ENCODE assay signal across 20 cellular contexts in the genomic region with DNA sequence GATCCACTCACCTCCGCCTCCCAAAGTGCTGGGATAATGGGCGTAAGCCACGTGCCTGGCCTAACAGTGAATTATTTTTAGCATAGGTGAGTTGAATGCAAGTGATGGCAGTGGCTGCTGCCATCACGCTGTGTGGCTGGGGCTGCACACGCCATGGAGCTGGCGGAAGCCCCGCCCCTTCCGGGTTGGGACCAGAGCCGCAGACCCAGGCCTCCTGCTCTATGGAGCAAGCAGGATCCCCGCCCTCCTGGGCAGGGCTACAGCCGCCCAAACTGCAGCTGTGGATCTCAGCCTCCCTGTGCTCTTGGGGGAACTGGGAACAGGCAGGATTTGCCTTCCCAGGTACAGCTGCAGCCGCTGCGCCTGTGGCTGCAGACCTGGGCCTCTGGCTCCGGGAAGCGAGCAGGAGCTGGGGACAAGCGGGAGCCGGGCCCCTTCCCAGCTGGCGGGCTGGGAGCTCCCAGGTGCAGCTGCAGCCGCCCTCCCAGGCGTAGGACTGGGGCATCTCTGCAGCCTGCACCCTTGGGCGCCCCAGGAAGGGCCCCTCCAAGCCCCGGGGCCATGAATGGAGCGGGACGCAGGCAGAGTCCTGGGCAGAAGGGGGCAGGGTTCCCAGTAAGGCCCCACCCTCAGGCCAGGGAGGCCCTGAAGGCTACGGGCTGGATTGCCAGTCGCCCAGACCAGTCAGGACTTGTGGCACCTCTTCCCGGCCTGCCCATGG. TPM values are rescaled to one million over a fixed set of nuclear protein-coding genes. Genes with fewer than 3 reads are reported as not detected.
DNase-seq lines count a peak whose midpoint lies in the region; ATAC-seq, FAIRE-seq and TF ChIP-seq lines count a peak whose summit lies in the region.
"Had no signal": no experiment of that assay in that cellular context is flagged by ENCODE, and none has a peak within 500 bp of the region (broad histone marks: within the 10 kb centered on the region; RNA-seq: fewer than 3 reads in every experiment).

No MANE protein-coding gene starts in this region.

- no peak for ATAC-seq in natural killer cell
- ATAC-seq: CD8-positive, alpha-beta T cell; stimulated activated naive CD8-positive, alpha-beta T cell treated with anti-CD3 and anti-CD28 coated beads, Interleukin-15, amount 100 ng/mL, for 72 hours had no signal

- H3K36me3 ChIP-seq in HUES6 (ENCODE audit: control insufficient read depth, insufficient read depth, low read length) (peaks cover 6% of the 10 kb centered on the region; the same call in 1 of the 2 replicates), adrenal gland (replicated peaks in 1 of 2) (peaks cover 0 to 34% of the 10 kb centered on the region in 2 donors), kidney (ENCODE audit: control insufficient read depth in 1 of 2, insufficient read depth in 2 of 2, low read length in 2 of 2) (peaks cover 2 to 9% of the 10 kb centered on the region in 2 donors)
- H3K36me3 ChIP-seq: SJSA1 had no signal

- H3K9ac ChIP-seq in HUES6 (ENCODE audit: low read length), result peak overlapping the region; percentile 78
- H3K9ac ChIP-seq in kidney (ENCODE audit: low read length in 2 of 2), result no peak overlapping the region

- H3K9me3 ChIP-seq in HUES6 (ENCODE audit: control insufficient read depth, insufficient read depth, low read depth, low read length) (no peaks in the 10 kb centered on the region), adrenal gland (replicated peaks in 1 of 3) (no peaks in the 10 kb centered on the region), kidney (ENCODE audit: control insufficient read depth in 1 of 2, low read length in 2 of 2) (no peaks in the 10 kb centered on the region)
- H3K9me3 ChIP-seq: neutrophil, right lobe of liver, SJSA1 had no signal

- FAIRE-seq in kidney (lab: Jason Lieb, UNC), result no peak
- FAIRE-seq: endometrium, urothelium cell line had no signal

- H3K27me3 Mint-ChIP-seq in glutamatergic neuron (ENCODE audit: unreplicated experiment), result no peaks in the 10 kb centered on the region
- H3K27me3 Mint-ChIP-seq in nephron (ENCODE audit: low read depth), result no peaks in the 10 kb centered on the region
- no peaks in the 10 kb centered on the region for H3K27me3 Mint-ChIP-seq in activated T-cell treated with anti-CD3 and anti-CD28 coated beads, Interleukin-2, amount 50 U/mL, for 24 hours
- no peaks in the 10 kb centered on the region for H3K27me3 Mint-ChIP-seq in natural killer cell (ENCODE audit: low read depth in 2 of 2)
- H3K27me3 Mint-ChIP-seq: stimulated activated naive CD8-positive, alpha-beta T cell treated with anti-CD3 and anti-CD28 coated beads, Interleukin-15, amount 100 ng/mL, for 72 hours had no signal

- in situ Hi-C loops in ACHN (cut with HindIII; ENCODE audit: low pct_ligation_motif_present, low pct_unique_long_range_greater_than_20kb, low sequenced_read_pairs), result no loop called here

- H3K4me3 ChIP-seq in HUES6 (ENCODE audit: low read depth, low read length) (peak overlapping the region; percentile 75), adrenal gland (no peak overlapping the region), kidney (ENCODE audit: low read length in 2 of 2) (no peak overlapping the region)
- H3K4me3 ChIP-seq: right lobe of liver, SJSA1 had no signal

- intact Hi-C loops in adrenal gland (cut with DNase I), result no loop called here
- intact Hi-C loops in kidney (cut with DNase I), result no loop called here
- intact Hi-C loops in natural killer cell (cut with micrococcal nuclease), result no loop called here

- H3K4me3 Mint-ChIP-seq in glutamatergic neuron (ENCODE audit: unreplicated experiment), result peak overlapping the region; percentile 82
- peak overlapping the region; percentile 80 to 92 (median 90) for H3K4me3 Mint-ChIP-seq in nephron
- H3K4me3 Mint-ChIP-seq in activated T-cell treated with anti-CD3 and anti-CD28 coated beads, Interleukin-2, amount 50 U/mL, for 24 hours, result no peak overlapping the region
- H3K4me3 Mint-ChIP-seq in natural killer cell, result no peak overlapping the region
- H3K4me3 Mint-ChIP-seq: CD8-positive, alpha-beta T cell; stimulated activated naive CD8-positive, alpha-beta T cell treated with anti-CD3 and anti-CD28 coated beads, Interleukin-15, amount 100 ng/mL, for 72 hours had no signal

- H3K4me1 ChIP-seq in HUES6 (ENCODE audit: control insufficient read depth, insufficient read depth, low read length) (peaks cover 8% of the 10 kb centered on the region; the same call in 1 of the 2 replicates), adrenal gland (replicated peaks in 1 of 2) (no peaks in the 10 kb centered on the region), kidney (ENCODE audit: control insufficient read depth in 1 of 2, insufficient read depth in 1 of 2, low read depth in 1 of 2, low read length in 2 of 2) (no peaks in the 10 kb centered on the region)
- H3K4me1 ChIP-seq: right lobe of liver, SJSA1 had no signal

- no peak for TF ChIP-seq POLR2A in adrenal gland (IDR thresholded peaks at IDR 0.05)

- H3K27ac Mint-ChIP-seq in glutamatergic neuron (ENCODE audit: unreplicated experiment) (peak overlapping the region; percentile 86), nephron (peak overlapping the region; percentile 93 to 97 (median 97)), natural killer cell (no peak overlapping the region)
- H3K27ac Mint-ChIP-seq in activated T-cell treated with anti-CD3 and anti-CD28 coated beads, Interleukin-2, amount 50 U/mL, for 24 hours, result no peak overlapping the region
- H3K27ac Mint-ChIP-seq: CD8-positive, alpha-beta T cell; stimulated activated naive CD8-positive, alpha-beta T cell treated with anti-CD3 and anti-CD28 coated beads, Interleukin-15, amount 100 ng/mL, for 72 hours had no signal

- H3K27ac ChIP-seq in HUES6 (ENCODE audit: low read depth, low read length), result peak overlapping the region; percentile 77; the same call in 1 of the 2 replicates
- H3K27ac ChIP-seq in adrenal gland, result no peak overlapping the region
- no peak overlapping the region for H3K27ac ChIP-seq in kidney (ENCODE audit: low read depth in 2 of 2, low read length in 2 of 2)
- H3K27ac ChIP-seq: neutrophil, right lobe of liver, SJSA1 had no signal

- DNase-seq in ACHN (peak; percentile 2), glutamatergic neuron (peak; percentile 88), adrenal gland (no peak), kidney (no peak), natural killer cell (no peak)
- no peak for DNase-seq in activated T-cell treated with anti-CD3 and anti-CD28 coated beads, Interleukin-2, amount 50 U/mL, for 24 hours
- DNase-seq: activated CD4-positive, alpha-beta T cell treated with anti-CD3 and anti-CD28 coated beads for 1 hour; activated gamma-delta T cell; CD8-positive, alpha-beta T cell; NCI-H2107; NCI-H524; right lobe of liver; stimulated activated naive CD8-positive, alpha-beta T cell treated with anti-CD3 and anti-CD28 coated beads, Interleukin-15, amount 100 ng/mL, for 72 hours had no signal

- TF ChIP-seq CTCF in glutamatergic neuron (IDR thresholded peaks at IDR 0.05; ENCODE audit: partially characterized antibody, unreplicated experiment) (no peak), nephron (IDR thresholded peaks at IDR 0.05; ENCODE audit: unreplicated experiment in 3 of 3) (no peak), adrenal gland (IDR thresholded peaks at IDR 0.05) (no peak), kidney (IDR thresholded peaks at IDR 0.05; ENCODE audit: borderline replicate concordance, extremely low read depth, insufficient read depth) (no peak), natural killer cell (IDR thresholded peaks at IDR 0.05) (no peak)

- H3K9me3 Mint-ChIP-seq in glutamatergic neuron (ENCODE audit: unreplicated experiment) (no peaks in the 10 kb centered on the region), nephron (no peaks in the 10 kb centered on the region), natural killer cell (no peaks in the 10 kb centered on the region)
- H3K9me3 Mint-ChIP-seq in activated T-cell treated with anti-CD3 and anti-CD28 coated beads, Interleukin-2, amount 50 U/mL, for 24 hours, result no peaks in the 10 kb centered on the region
- H3K9me3 Mint-ChIP-seq: CD8-positive, alpha-beta T cell; stimulated activated naive CD8-positive, alpha-beta T cell treated with anti-CD3 and anti-CD28 coated beads, Interleukin-15, amount 100 ng/mL, for 72 hours had no signal

- H3K4me1 Mint-ChIP-seq in glutamatergic neuron (ENCODE audit: low read depth, unreplicated experiment) (peaks cover 6% of the 10 kb centered on the region), nephron (peaks cover 9% of the 10 kb centered on the region), natural killer cell (no peaks in the 10 kb centered on the region)
- no peaks in the 10 kb centered on the region for H3K4me1 Mint-ChIP-seq in activated T-cell treated with anti-CD3 and anti-CD28 coated beads, Interleukin-2, amount 50 U/mL, for 24 hours (ENCODE audit: low read depth)
- H3K4me1 Mint-ChIP-seq: stimulated activated naive CD8-positive, alpha-beta T cell treated with anti-CD3 and anti-CD28 coated beads, Interleukin-15, amount 100 ng/mL, for 72 hours had no signal

- H3K36me3 Mint-ChIP-seq in glutamatergic neuron (ENCODE audit: unreplicated experiment), result no peaks in the 10 kb centered on the region
- H3K36me3 Mint-ChIP-seq in nephron (ENCODE audit: low read depth), result peaks cover 29% of the 10 kb centered on the region
- H3K36me3 Mint-ChIP-seq in activated T-cell treated with anti-CD3 and anti-CD28 coated beads, Interleukin-2, amount 50 U/mL, for 24 hours (ENCODE audit: low read depth), result peaks cover 25% of the 10 kb centered on the region
- H3K36me3 Mint-ChIP-seq in natural killer cell, result peaks cover under 1% of the 10 kb centered on the region

- H3K27me3 ChIP-seq in HUES6 (ENCODE audit: control insufficient read depth, insufficient read depth, low read length), result no peaks in the 10 kb centered on the region
- no peaks in the 10 kb centered on the region for H3K27me3 ChIP-seq in adrenal gland
- H3K27me3 ChIP-seq: neutrophil, right lobe of liver, SJSA1 had no signal

- WGBS in adrenal gland, 4 donors, result 90 to 98% (median 96%) methylated on average over 2 to 27 of the region's 27 CpGs

RNA-seq across cellular contexts. Expression of gene SLA2, which starts 30.9 kb away (rescaled TPM):
- total RNA-seq in glutamatergic neuron (ENCODE audit: unreplicated experiment), result not detected
- total RNA-seq in adrenal gland, result 1 to 10 TPM in 1 of 8 donors, under 1 TPM in 7; 0.12 to 1.1 (median 0.39) TPM
- polyA plus RNA-seq in adrenal gland, result under 1 TPM; 0.18 to 0.72 (median 0.51) TPM
- total RNA-seq in kidney, result 1.5 TPM
- polyA plus RNA-seq in kidney (ENCODE audit: insufficient read depth, low read depth, low replicate concordance), result 0.24 TPM
- 100 to 1,000 TPM in 1 of 3 donors, 10 to 100 TPM in 2; 77.0 to 116 (median 90.3) TPM for total RNA-seq in natural killer cell
- total RNA-seq: fibroblast of villous mesenchyme, SJSA1 had no signal

Comparison
In these comparisons a context has a peak if more than half of its experiments do, and no peak if none do; other contexts are left out.
1. DNase-seq: peak in ACHN (single experiment) and glutamatergic neuron (single experiment); none in adrenal gland (0 of 7), activated T-cell treated with anti-CD3 and anti-CD28 coated beads, Interleukin-2, amount 50 U/mL, for 24 hours (single experiment), kidney (single experiment) and natural killer cell (single experiment).
2. H3K27ac Mint-ChIP-seq: peak in glutamatergic neuron (single experiment) and nephron (3 of 3); none in activated T-cell treated with anti-CD3 and anti-CD28 coated beads, Interleukin-2, amount 50 U/mL, for 24 hours (single experiment) and natural killer cell (0 of 2).
3. H3K4me3 Mint-ChIP-seq: peak in glutamatergic neuron (single experiment) and nephron (3 of 3); none in activated T-cell treated with anti-CD3 and anti-CD28 coated beads, Interleukin-2, amount 50 U/mL, for 24 hours (single experiment) and natural killer cell (single experiment).
4. RNA of gene SLA2, which starts 30.9 kb away (total RNA-seq): 77.0 to 116 TPM in natural killer cell; 1.5 TPM in kidney (single experiment), 0.12 to 1.1 TPM in adrenal gland and not detected in glutamatergic neuron (single experiment); every median in the first group is over 10 times any median in the second.